9 cellular contexts compared by ENCODE assay signal in the genomic region with DNA sequence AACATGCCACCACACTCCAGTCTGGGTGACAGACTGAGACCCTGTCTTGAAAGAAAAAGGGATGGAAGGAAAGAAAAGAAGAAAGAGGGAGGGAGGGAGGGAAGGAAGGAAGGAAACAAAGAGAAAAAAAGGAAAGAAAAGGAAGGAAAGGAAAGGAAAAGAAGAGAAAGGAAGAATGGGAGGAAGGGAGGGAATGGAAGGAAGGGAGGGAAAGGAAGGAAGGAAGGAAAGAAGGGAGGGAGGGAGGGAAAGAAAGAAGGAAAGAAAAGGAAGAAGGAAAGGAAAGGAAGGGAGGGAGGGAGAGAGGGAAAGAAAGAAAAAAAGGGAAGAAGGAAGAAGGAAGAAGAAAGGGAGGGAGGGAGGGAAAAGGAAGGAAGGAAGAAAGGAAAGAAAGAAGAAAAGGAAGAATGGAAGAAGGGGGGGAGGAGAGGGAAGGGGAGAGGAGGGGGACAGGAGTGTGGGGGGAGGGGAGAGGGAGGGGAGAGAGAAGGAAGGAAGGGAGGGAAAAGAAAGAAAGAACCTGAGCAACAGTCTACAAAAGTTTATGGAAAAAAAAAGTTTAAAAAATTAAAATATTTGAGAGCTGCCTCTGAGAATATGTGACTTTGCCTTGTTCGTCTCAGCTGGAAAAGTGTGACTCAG. TPM values are rescaled to one million over a fixed set of nuclear protein-coding genes. Genes with fewer than 3 reads are reported as not detected.
DNase-seq lines count a peak whose midpoint lies in the region; ATAC-seq and TF ChIP-seq lines count a peak whose summit lies in the region.
"Had no signal": no experiment of that assay in that cellular context is flagged by ENCODE, and none has a peak within 500 bp of the region (broad histone marks: within the 10 kb centered on the region; RNA-seq: fewer than 3 reads in every experiment).

No MANE protein-coding gene starts in this region.

- H2AFZ ChIP-seq in neural progenitor cell (replicated peaks), result no peak overlapping the region

- H3F3A ChIP-seq in neural progenitor cell (ENCODE audit: low read depth), result peaks cover 22% of the 10 kb centered on the region

- H3K9ac ChIP-seq in HUES48 (ENCODE audit: low read depth, low read length), result no peak overlapping the region
- no peak overlapping the region for H3K9ac ChIP-seq in neural progenitor cell

- H3K4me3 ChIP-seq in HUES48 (ENCODE audit: low read depth, low read length) (no peak overlapping the region), neural progenitor cell (no peak overlapping the region)

- no peaks in the 10 kb centered on the region for H3K27me3 ChIP-seq in HUES48 (ENCODE audit: control insufficient read depth, insufficient read depth, low read length)
- H3K27me3 ChIP-seq in neural progenitor cell, result no peaks in the 10 kb centered on the region

- DNase-seq in immature natural killer cell (no peak), germinal center (ENCODE audit: low spot score) (no peak), neural progenitor cell (ENCODE audit: low spot score) (no peak), substantia nigra (lab: John Stamatoyannopoulos, UW) (no peak)
- no peak for DNase-seq in stimulated activated naive B cell treated with anti-CD40 and anti-IgM and Interleukin-4, amounts not matched to agents 10 μg/mL and 1 μg/mL and 100 μg/mL, for 72 hours
- DNase-seq: naive thymus-derived CD8-positive, alpha-beta T cell; NCI-H1694 treated with DMSO at 0.1 percent for 48 hours had no signal

- peak overlapping the region; percentile 51 for H3K27ac Mint-ChIP-seq in activated naive CD8-positive, alpha-beta T cell
- H3K27ac Mint-ChIP-seq in immature natural killer cell, result peak overlapping the region in 5 of 6 donors; percentile 46 to 91 (median 83)
- H3K27ac Mint-ChIP-seq in stimulated activated naive B cell treated with anti-CD40 and anti-IgM and Interleukin-4, amounts not matched to agents 10 μg/mL and 1 μg/mL and 100 μg/mL, for 72 hours, result peak overlapping the region; percentile 28
- no peak overlapping the region for H3K27ac Mint-ChIP-seq in neural progenitor cell

- no peak for TF ChIP-seq CTCF in neural progenitor cell (IDR thresholded peaks at IDR 0.05)

- H3K4me1 ChIP-seq in HUES48 (ENCODE audit: control insufficient read depth, insufficient read depth, low read length) (peaks cover 20% of the 10 kb centered on the region), neural progenitor cell (peaks cover 9% of the 10 kb centered on the region)

- no peak overlapping the region for H3K4me2 ChIP-seq in neural progenitor cell

- H3K4me3 Mint-ChIP-seq in activated naive CD8-positive, alpha-beta T cell, result no peak overlapping the region
- H3K4me3 Mint-ChIP-seq in immature natural killer cell, result peak overlapping the region; percentile 18 to 75 (median 63)
- peak overlapping the region in 1 of 2 donors; percentile 26 for H3K4me3 Mint-ChIP-seq in stimulated activated naive B cell treated with anti-CD40 and anti-IgM and Interleukin-4, amounts not matched to agents 10 μg/mL and 1 μg/mL and 100 μg/mL, for 72 hours
- no peak overlapping the region for H3K4me3 Mint-ChIP-seq in neural progenitor cell

- no peaks in the 10 kb centered on the region for H4K20me1 ChIP-seq in neural progenitor cell (ENCODE audit: low read depth)

- ATAC-seq in stimulated activated naive B cell treated with anti-CD40 and anti-IgM and Interleukin-4, amounts not matched to agents 10 μg/mL and 1 μg/mL and 100 μg/mL, for 72 hours (replicated peaks), result no peak
- ATAC-seq: naive thymus-derived CD8-positive, alpha-beta T cell had no signal

- no peaks in the 10 kb centered on the region for H3K27me3 Mint-ChIP-seq in activated naive CD8-positive, alpha-beta T cell
- H3K27me3 Mint-ChIP-seq in immature natural killer cell (ENCODE audit: low read depth in 3 of 3), result peaks cover 4 to 7% (median 5%) of the 10 kb centered on the region in 3 donors
- H3K27me3 Mint-ChIP-seq in stimulated activated naive B cell treated with anti-CD40 and anti-IgM and Interleukin-4, amounts not matched to agents 10 μg/mL and 1 μg/mL and 100 μg/mL, for 72 hours, result no peaks in the 10 kb centered on the region
- H3K27me3 Mint-ChIP-seq in neural progenitor cell (ENCODE audit: insufficient read depth, low read depth), result peaks cover 2% of the 10 kb centered on the region
- H3K27me3 Mint-ChIP-seq: naive thymus-derived CD8-positive, alpha-beta T cell had no signal

- H3K36me3 Mint-ChIP-seq in activated naive CD8-positive, alpha-beta T cell, result peaks cover 5% of the 10 kb centered on the region
- no peaks in the 10 kb centered on the region for H3K36me3 Mint-ChIP-seq in immature natural killer cell
- H3K36me3 Mint-ChIP-seq in stimulated activated naive B cell treated with anti-CD40 and anti-IgM and Interleukin-4, amounts not matched to agents 10 μg/mL and 1 μg/mL and 100 μg/mL, for 72 hours, result peaks cover 12 to 41% of the 10 kb centered on the region in 2 donors
- H3K36me3 Mint-ChIP-seq in neural progenitor cell, result peaks cover 13% of the 10 kb centered on the region

- H3K79me2 ChIP-seq in neural progenitor cell (ENCODE audit: low read depth), result no peaks in the 10 kb centered on the region

- H3K27ac ChIP-seq in HUES48 (ENCODE audit: low read depth, low read length), result peak overlapping the region; percentile 37
- no peak overlapping the region for H3K27ac ChIP-seq in neural progenitor cell
- no peak overlapping the region for H3K27ac ChIP-seq in substantia nigra (ENCODE audit: low read depth, low read length, poor library complexity, severe bottlenecking)

- peaks cover 39% of the 10 kb centered on the region for H3K4me1 Mint-ChIP-seq in activated naive CD8-positive, alpha-beta T cell (ENCODE audit: low read depth)
- peaks cover 43% of the 10 kb centered on the region in 2 donors for H3K4me1 Mint-ChIP-seq in immature natural killer cell
- H3K4me1 Mint-ChIP-seq in stimulated activated naive B cell treated with anti-CD40 and anti-IgM and Interleukin-4, amounts not matched to agents 10 μg/mL and 1 μg/mL and 100 μg/mL, for 72 hours, result peaks cover 40 to 76% of the 10 kb centered on the region in 2 donors
- peaks cover 39% of the 10 kb centered on the region for H3K4me1 Mint-ChIP-seq in neural progenitor cell

- no peaks in the 10 kb centered on the region for H3K9me3 Mint-ChIP-seq in activated naive CD8-positive, alpha-beta T cell (ENCODE audit: low read depth)
- no peaks in the 10 kb centered on the region for H3K9me3 Mint-ChIP-seq in immature natural killer cell
- H3K9me3 Mint-ChIP-seq in stimulated activated naive B cell treated with anti-CD40 and anti-IgM and Interleukin-4, amounts not matched to agents 10 μg/mL and 1 μg/mL and 100 μg/mL, for 72 hours, result no peaks in the 10 kb centered on the region
- H3K9me3 Mint-ChIP-seq in neural progenitor cell, result no peaks in the 10 kb centered on the region
- H3K9me3 Mint-ChIP-seq: naive thymus-derived CD8-positive, alpha-beta T cell had no signal

- H3K9me3 ChIP-seq in HUES48 (ENCODE audit: control insufficient read depth, insufficient read depth, low read length) (no peaks in the 10 kb centered on the region), neural progenitor cell (ENCODE audit: low read depth) (no peaks in the 10 kb centered on the region)

- H3K36me3 ChIP-seq in HUES48 (ENCODE audit: control insufficient read depth, insufficient read depth, low read length) (no peaks in the 10 kb centered on the region), neural progenitor cell (peaks cover 3% of the 10 kb centered on the region)

RNA-seq across cellular contexts. Expression of a gene that starts 5.1 kb away (rescaled TPM):
- 10 to 100 TPM; 13.5 to 23.0 (median 17.3) TPM for polyA plus RNA-seq in immature natural killer cell
- 25.0 and 32.7 TPM in 2 replicates for total RNA-seq in neural progenitor cell (ENCODE audit: low replicate concordance)

RNA-seq across cellular contexts. Expression of a gene that starts 57.0 kb away (rescaled TPM):
- polyA plus RNA-seq in immature natural killer cell, result not detected
- total RNA-seq in neural progenitor cell (ENCODE audit: low replicate concordance), result 0.58 and 1.5 TPM in 2 replicates

Comparison
In these comparisons a context has a peak if more than half of its experiments do, and no peak if none do; other contexts are left out.
1. H3K4me3 Mint-ChIP-seq: peak in immature natural killer cell (5 of 5); none in activated naive CD8-positive, alpha-beta T cell (single experiment) and neural progenitor cell (single experiment).